Comparison of ENCODE assay signal across 8 cellular contexts in the genomic region with DNA sequence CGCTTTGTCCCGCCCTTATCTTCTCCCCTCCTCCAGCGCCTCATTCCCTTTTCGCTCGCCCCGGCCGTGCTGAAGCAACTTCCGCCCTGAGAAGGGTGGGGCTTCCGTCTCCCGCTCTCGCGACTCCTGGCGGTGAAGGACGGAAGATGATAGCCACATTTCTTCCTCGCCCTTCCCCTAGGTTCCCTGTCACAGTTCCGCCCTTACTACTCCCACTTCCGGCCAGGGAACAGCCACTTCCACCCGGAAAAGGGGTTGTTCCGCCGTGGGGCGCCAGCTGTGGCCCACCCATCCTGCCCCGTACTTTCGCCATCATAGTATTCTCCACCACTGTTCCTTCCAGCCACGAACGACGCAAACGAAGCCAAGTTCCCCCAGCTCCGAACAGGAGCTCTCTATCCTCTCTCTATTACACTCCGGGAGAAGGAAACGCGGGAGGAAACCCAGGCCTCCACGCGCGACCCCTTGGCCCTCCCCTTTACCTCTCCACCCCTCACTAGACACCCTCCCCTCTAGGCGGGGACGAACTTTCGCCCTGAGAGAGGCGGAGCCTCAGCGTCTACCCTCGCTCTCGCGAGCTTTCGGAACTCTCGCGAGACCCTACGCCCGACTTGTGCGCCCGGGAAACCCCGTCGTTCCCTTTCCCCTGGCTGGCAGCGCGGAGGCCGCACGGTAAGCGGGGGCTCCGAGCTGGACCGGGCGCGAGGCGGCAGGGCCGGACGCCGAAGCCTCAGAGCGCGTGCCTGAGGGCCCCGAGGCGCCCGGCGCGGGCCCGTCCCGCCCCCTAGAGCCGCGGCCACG. TPM values are rescaled to one million over a fixed set of nuclear protein-coding genes. Genes with fewer than 3 reads are reported as not detected.
A peak's percentile ranks its signal among the peaks of the same experiment; 100 is the strongest.
DNase-seq lines count a peak whose midpoint lies in the region; ATAC-seq, FAIRE-seq and TF ChIP-seq lines count a peak whose summit lies in the region.

TSS of gene RPS19 (plus strand) at position 638 of the 801 bp plus-strand sequence. CDS start 520 bp downstream, outside the sequence.

- H3K27me3 ChIP-seq in cardiac muscle cell: peaks cover 4% of the 10 kb centered on the region
- no peaks in the 10 kb centered on the region for H3K27me3 ChIP-seq in trophoblast cell (ENCODE audit: insufficient read depth, low read length)
- no peaks in the 10 kb centered on the region for H3K27me3 ChIP-seq in transverse colon

- peaks cover 41 to 48% (median 45%) of the 10 kb centered on the region in 3 donors for H3K4me1 Mint-ChIP-seq in T-cell

- H3K4me3 Mint-ChIP-seq in T-cell: peak within 1 kb of the TSS; percentile 80 to 95 (median 93)

- H3K4me1 ChIP-seq in cardiac muscle cell (ENCODE audit: low read depth): peaks cover 10% of the 10 kb centered on the region
- peaks cover 6 to 11% of the 10 kb centered on the region in 2 experiments for H3K4me1 ChIP-seq in trophoblast cell (ENCODE audit: control insufficient read depth in 1 of 2, insufficient read depth in 2 of 2, low read length in 2 of 2)
- H3K4me1 ChIP-seq in transverse colon: peaks cover 26 to 38% (median 29%) of the 10 kb centered on the region in 4 donors

- H3K14ac ChIP-seq in trophoblast cell (ENCODE audit: low read length): peak within 1 kb of the TSS; percentile 91

- H3K9me3 Mint-ChIP-seq in T-cell: no peaks in the 10 kb centered on the region

- H3K9me3 ChIP-seq in cardiac muscle cell (ENCODE audit: low read depth): no peaks in the 10 kb centered on the region
- H3K9me3 ChIP-seq in trophoblast cell (ENCODE audit: insufficient read depth, low read depth, low read length): no peaks in the 10 kb centered on the region
- no peaks in the 10 kb centered on the region for H3K9me3 ChIP-seq in transverse colon

- WGBS in adipose tissue, 3 donors: 0% methylated on average over 68 to 76 of the region's 76 CpGs
- WGBS in trophoblast cell (ENCODE audit: extremely low coverage, insufficient coverage, insufficient read length): no CpG with 5 or more reads among the region's 76 CpGs
- 0 to 1% methylated on average over 14 to 46 of the region's 76 CpGs for WGBS in transverse colon (ENCODE audit: low coverage in 1 of 2), 2 donors

- H3K4ac ChIP-seq in trophoblast cell (ENCODE audit: low read depth, low read length): peak within 1 kb of the TSS; percentile 84

- peak within 1 kb of the TSS; percentile 19 for H2BK12ac ChIP-seq in trophoblast cell (ENCODE audit: low read length)

- H3K27ac ChIP-seq in adipose tissue (ENCODE audit: low read depth, low read length) (peak within 1 kb of the TSS; percentile 71), cardiac muscle cell (peak within 1 kb of the TSS; percentile 91), trophoblast cell (ENCODE audit: low read depth, low read length) (peak within 1 kb of the TSS; percentile 85), transverse colon (peak within 1 kb of the TSS; percentile 93 to 97 (median 95))

- H3K18ac ChIP-seq in trophoblast cell (ENCODE audit: low read length): peak within 1 kb of the TSS; percentile 81

- H2AFZ ChIP-seq in trophoblast cell (ENCODE audit: insufficient read depth, low read length, poor library complexity): peak within 1 kb of the TSS; percentile 56

- no peak for TF ChIP-seq EP300 in transverse colon (IDR thresholded peaks at IDR 0.05; ENCODE audit: low read depth)

- ATAC-seq in HG02852 (IDR thresholded peaks at IDR 0.05; ENCODE audit: unreplicated experiment) (peak; percentile 77), T-cell (replicated peaks in 1 of 4) (peak; percentile 86 to 90 (median 88))

- CTCF ChIA-PET in T-cell (lab: Charles Lee): interaction anchor here in 1 of 2 donors (0.6 to 3.0 kb wide), 13 partner anchors 11 to 421 kb away, joined by 3 to 15 read pairs (median 4); no protein-coding TSS in a partner anchor

- peak; percentile 99 for FAIRE-seq in GM12892 (lab: Jason Lieb, UNC)

- peak within 1 kb of the TSS; percentile 79 for H4K12ac ChIP-seq in trophoblast cell (ENCODE audit: low read depth, low read length)

- in situ Hi-C loops in transverse colon (cut with MboI; ENCODE audit: low pct_ligation_motif_present in 1 of 4, low pct_unique_long_range_greater_than_20kb in 1 of 4, low sequenced_read_pairs in 3 of 4): no loop called here

- peaks cover 20% of the 10 kb centered on the region for H3K79me2 ChIP-seq in trophoblast cell (ENCODE audit: control insufficient read depth, insufficient read depth, low read length, poor library complexity)

- H3K79me1 ChIP-seq in trophoblast cell (ENCODE audit: low read length): peaks cover 12% of the 10 kb centered on the region

- H3K4me3 ChIP-seq in cardiac muscle cell (peak within 1 kb of the TSS; percentile 76), trophoblast cell (ENCODE audit: low read depth, low read length) (peak within 1 kb of the TSS; percentile 88), transverse colon (peak within 1 kb of the TSS; percentile 72 to 92 (median 80))

- DNase-seq in GM12892 (ENCODE audit: insufficient read length) (peak; percentile 93), NCI-H1436 treated with DMSO at 0.1 percent for 48 hours (lab: John Stamatoyannopoulos, UW) (peak; percentile 91), T-cell (peak; percentile 93 to 99 (median 97)), cardiac muscle cell (ENCODE audit: low read depth in 1 of 2, low spot score in 1 of 2) (peak; percentile 98 to 99), trophoblast cell (peak; percentile 99 to 100), transverse colon (peak; percentile 99)

- H2AK5ac ChIP-seq in trophoblast cell (ENCODE audit: low read length): peak within 1 kb of the TSS; percentile 72

- peak; percentile 54 for TF ChIP-seq CTCF in cardiac muscle cell (IDR thresholded peaks at IDR 0.05; ENCODE audit: low read depth, low read length)
- TF ChIP-seq CTCF in transverse colon (IDR thresholded peaks at IDR 0.05): peak; percentile 62 to 99 (median 79)

- peak within 1 kb of the TSS; percentile 99 for H3K9ac ChIP-seq in trophoblast cell (ENCODE audit: low read length)

- peak within 1 kb of the TSS; percentile 94 for H2BK5ac ChIP-seq in trophoblast cell (ENCODE audit: low read depth, low read length, poor library complexity)

- H3K27ac Mint-ChIP-seq in T-cell: peak within 1 kb of the TSS; percentile 96 to 99

- H4K91ac ChIP-seq in trophoblast cell (ENCODE audit: low read depth, low read length): peak within 1 kb of the TSS; percentile 96

- H4K8ac ChIP-seq in trophoblast cell (ENCODE audit: low read depth, low read length): peak within 1 kb of the TSS; percentile 88

- POLR2A ChIA-PET in T-cell (lab: Charles Lee): interaction anchor here (0.6 to 1.0 kb wide), 6 partner anchors 15 to 1099 kb away, joined by 3 to 5 read pairs (median 3); no protein-coding TSS in a partner anchor

- no peaks in the 10 kb centered on the region for H3K27me3 Mint-ChIP-seq in T-cell

- peak within 1 kb of the TSS; percentile 69 for H3K4me2 ChIP-seq in trophoblast cell (ENCODE audit: low read length)

- peak; percentile 98 for TF ChIP-seq POLR2A in GM12892 (IDR thresholded peaks at IDR 0.05; ENCODE audit: low read depth, low read length)
- peak; percentile 83 for TF ChIP-seq POLR2A in transverse colon (IDR thresholded peaks at IDR 0.05)

- peaks cover 36% of the 10 kb centered on the region for H3K36me3 Mint-ChIP-seq in T-cell

- intact Hi-C loops in transverse colon (cut with DNase I; ENCODE audit: low total_unique reads): no loop called here

- H3K23ac ChIP-seq in trophoblast cell (ENCODE audit: low read length): no peak within 1 kb of the TSS

- H3K36me3 ChIP-seq in cardiac muscle cell (peaks cover 36% of the 10 kb centered on the region), trophoblast cell (ENCODE audit: control insufficient read depth in 1 of 2, insufficient read depth in 2 of 2, low read length in 2 of 2) (peaks cover 36 to 39% of the 10 kb centered on the region in 2 experiments), transverse colon (peaks cover 0 to 22% (median 11%) of the 10 kb centered on the region in 4 donors)

- peak within 1 kb of the TSS; percentile 85 for H2BK120ac ChIP-seq in trophoblast cell (ENCODE audit: insufficient read depth, low read length, poor library complexity)

RNA-seq across cellular contexts. Expression of gene RPS19, which starts in this region (rescaled TPM):
- 4,494 TPM for polyA plus RNA-seq in GM12892 (2012; ENCODE audit: missing spikeins)
- total RNA-seq in T-cell (1,000 to 10,000 TPM; 3,043 to 4,286 (median 3,822) TPM), cardiac muscle cell (1,651 and 2,830 TPM in 2 replicates), transverse colon (1,000 to 10,000 TPM in 2 of 4 donors, 100 to 1,000 TPM in 2; 595 to 1,336 (median 1,016) TPM)
- polyA plus RNA-seq in adipose tissue (1,000 to 10,000 TPM; 1,592 to 2,502 (median 1,675) TPM), cardiac muscle cell (1,323 and 1,693 TPM in 2 replicates)
- polyA plus RNA-seq in trophoblast cell (2013): 2,902 and 2,904 TPM in 2 replicates

Comparison
In these comparisons a context has a peak if more than half of its experiments do, and no peak if none do; other contexts are left out.
1. Peak in every context shown above with its lines: DNase-seq, ATAC-seq, H3K4me3 ChIP-seq and H3K27ac ChIP-seq.